ENCODE assay signal across 22 cellular contexts in the genomic region with DNA sequence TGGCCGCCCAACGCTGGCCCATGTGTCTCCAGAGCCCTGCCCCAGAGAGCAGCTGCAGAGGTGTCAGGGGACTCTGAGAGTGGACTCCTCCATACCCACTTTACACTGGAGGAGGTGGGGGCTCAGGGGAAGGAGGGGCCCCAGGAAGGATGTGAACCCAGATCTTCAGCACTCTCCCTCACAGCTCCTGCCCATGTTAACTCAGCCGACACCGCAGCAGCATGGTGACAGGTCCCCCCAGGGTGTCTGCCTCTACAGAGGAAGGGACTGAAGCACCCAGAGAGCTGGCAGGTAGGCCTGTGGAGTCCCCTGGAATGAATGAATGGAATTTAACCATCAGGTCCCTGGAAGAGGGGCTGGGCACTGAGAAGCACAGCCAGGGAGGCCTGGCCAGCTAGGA. TPM values are rescaled to one million over a fixed set of nuclear protein-coding genes. Genes with fewer than 3 reads are reported as not detected.
DNase-seq lines count a peak whose midpoint lies in the region; ATAC-seq and TF ChIP-seq lines count a peak whose summit lies in the region.
"Had no signal": no experiment of that assay in that cellular context is flagged by ENCODE, and none has a peak within 500 bp of the region (broad histone marks: within the 10 kb centered on the region; RNA-seq: fewer than 3 reads in every experiment).

No MANE protein-coding gene starts in this region.

- H3K9me3 ChIP-seq in Loucy (ENCODE audit: insufficient read depth, low read depth, low read length): no peaks in the 10 kb centered on the region
- no peaks in the 10 kb centered on the region for H3K9me3 ChIP-seq in spleen
- H3K9me3 ChIP-seq: A549, breast epithelium, MG63, pancreas, right atrium auricular region had no signal

- no peaks in the 10 kb centered on the region for H3K27me3 ChIP-seq in Loucy (ENCODE audit: insufficient read depth, low read length, poor library complexity, severe bottlenecking)
- no peaks in the 10 kb centered on the region for H3K27me3 ChIP-seq in spleen (replicated peaks in 1 of 7)
- H3K27me3 ChIP-seq: breast epithelium, MG63, pancreas, right atrium auricular region, SJCRH30 had no signal

- DNase-seq in activated CD8-positive, alpha-beta memory T cell treated with anti-CD3 and anti-CD28 coated beads, Interleukin-2, amount 10 ng/mL, durations not matched to agents 7 days and 5 days: peak; percentile 74
- no peak for DNase-seq in activated CD8-positive, alpha-beta memory T cell treated with anti-CD3 and anti-CD28 coated beads for 24 hours
- no peak for DNase-seq in activated naive CD8-positive, alpha-beta T cell treated with anti-CD3 and anti-CD28 coated beads, Interleukin-2, amount 50 U/mL, for 24 hours
- no peak for DNase-seq in spleen
- no peak for DNase-seq in AG08395 (ENCODE audit: low spot score)
- DNase-seq in NCI-H345 treated with DMSO at 0.1 percent for 48 hours (lab: John Stamatoyannopoulos, UW; ENCODE audit: unreplicated experiment): no peak
- DNase-seq: cortex of kidney, glutamatergic neuron, GOT3, MG63, NCI-H1417, NCI-H2081 treated with DMSO at 0.1 percent for 48 hours, SJCRH30, substantia nigra had no signal

- intact Hi-C loops in spleen (cut with DNase I; ENCODE audit: low total_unique reads): loop anchor here (10.0 kb wide), 1 partner anchor 50 kb away; no protein-coding TSS in a partner anchor

- H3K27me3 Mint-ChIP-seq in activated CD8-positive, alpha-beta memory T cell treated with anti-CD3 and anti-CD28 coated beads, Interleukin-2, amount 10 ng/mL, durations not matched to agents 7 days and 5 days: no peaks in the 10 kb centered on the region
- H3K27me3 Mint-ChIP-seq in activated naive CD8-positive, alpha-beta T cell treated with anti-CD3 and anti-CD28 coated beads, Interleukin-2, amount 50 U/mL, for 24 hours: no peaks in the 10 kb centered on the region

- H3K27ac Mint-ChIP-seq in activated CD8-positive, alpha-beta memory T cell treated with anti-CD3 and anti-CD28 coated beads, Interleukin-2, amount 10 ng/mL, durations not matched to agents 7 days and 5 days: peak overlapping the region; percentile 82
- H3K27ac Mint-ChIP-seq in activated naive CD8-positive, alpha-beta T cell treated with anti-CD3 and anti-CD28 coated beads, Interleukin-2, amount 50 U/mL, for 24 hours: no peak overlapping the region

- ATAC-seq in activated CD8-positive, alpha-beta memory T cell treated with anti-CD3 and anti-CD28 coated beads, Interleukin-2, amount 10 ng/mL, durations not matched to agents 7 days and 5 days: no peak
- ATAC-seq in activated naive CD8-positive, alpha-beta T cell treated with anti-CD3 and anti-CD28 coated beads, Interleukin-2, amount 50 U/mL, for 24 hours: no peak
- no peak for ATAC-seq in HG02852 (IDR thresholded peaks at IDR 0.05; ENCODE audit: unreplicated experiment)
- ATAC-seq: A549, Panc1, pancreas had no signal

- peak overlapping the region; percentile 86 for H3K4me3 ChIP-seq in Loucy (ENCODE audit: low read length, poor library complexity, severe bottlenecking)
- peak overlapping the region in 6 of 8 donors; percentile 63 to 91 (median 82) for H3K4me3 ChIP-seq in spleen
- H3K4me3 ChIP-seq: A549, breast epithelium, MG63, pancreas, right atrium auricular region, SJCRH30 had no signal

- TF ChIP-seq CTCF in Loucy (conservative IDR thresholded peaks at IDR 0.05; ENCODE audit: low read length): no peak
- TF ChIP-seq CTCF in spleen (IDR thresholded peaks at IDR 0.05 in 8 of 11, conservative IDR thresholded peaks at IDR 0.05 in 3 of 11): no peak

- peak overlapping the region; percentile 94 for H3K9ac ChIP-seq in Loucy (ENCODE audit: low read depth, low read length, poor library complexity, severe bottlenecking)

- peaks cover 50% of the 10 kb centered on the region for H4K20me1 ChIP-seq in Loucy (ENCODE audit: insufficient read depth, low read length, poor library complexity, severe bottlenecking)

- 49 to 80% (median 52%) methylated on average over 2 to 4 of the region's 4 CpGs; no CpG with 5 or more reads in 1 of the 5 donors for WGBS in spleen, 5 donors

- H3K4me2 ChIP-seq in Loucy (ENCODE audit: low read depth, low read length, poor library complexity, severe bottlenecking): peak overlapping the region; percentile 81
- H3K4me2 ChIP-seq: A549 had no signal

- peaks cover 26% of the 10 kb centered on the region for H3K36me3 Mint-ChIP-seq in activated CD8-positive, alpha-beta memory T cell treated with anti-CD3 and anti-CD28 coated beads, Interleukin-2, amount 10 ng/mL, durations not matched to agents 7 days and 5 days
- H3K36me3 Mint-ChIP-seq in activated naive CD8-positive, alpha-beta T cell treated with anti-CD3 and anti-CD28 coated beads, Interleukin-2, amount 50 U/mL, for 24 hours (ENCODE audit: low read depth): peaks cover 39% of the 10 kb centered on the region

- peaks cover 4% of the 10 kb centered on the region; the same call in 1 of the 2 replicates for H3F3A ChIP-seq in Loucy (ENCODE audit: low read depth)

- H3K4me3 Mint-ChIP-seq in activated CD8-positive, alpha-beta memory T cell treated with anti-CD3 and anti-CD28 coated beads, Interleukin-2, amount 10 ng/mL, durations not matched to agents 7 days and 5 days: peak overlapping the region; percentile 84
- H3K4me3 Mint-ChIP-seq in activated naive CD8-positive, alpha-beta T cell treated with anti-CD3 and anti-CD28 coated beads, Interleukin-2, amount 50 U/mL, for 24 hours: peak overlapping the region; percentile 90

- no peaks in the 10 kb centered on the region for H3K36me3 ChIP-seq in Loucy (ENCODE audit: insufficient read depth, low read length)
- peaks cover 0 to 51% (median 9%) of the 10 kb centered on the region in 6 donors for H3K36me3 ChIP-seq in spleen
- H3K36me3 ChIP-seq: breast epithelium, pancreas, right atrium auricular region had no signal

- H2AFZ ChIP-seq in Loucy (ENCODE audit: low read length): no peak overlapping the region

- peak overlapping the region in 6 of 8 donors; percentile 26 to 97 (median 74) for H3K27ac ChIP-seq in spleen
- H3K27ac ChIP-seq: A549, breast epithelium, pancreas, right atrium auricular region, SJCRH30 had no signal

- H3K4me1 ChIP-seq in Loucy (ENCODE audit: insufficient read depth, low read length, poor library complexity, severe bottlenecking) (peaks cover 78% of the 10 kb centered on the region), spleen (peaks cover 71 to 98% (median 96%) of the 10 kb centered on the region in 6 donors)
- H3K4me1 ChIP-seq: A549 had no signal

- no peaks in the 10 kb centered on the region for H3K9me3 Mint-ChIP-seq in activated CD8-positive, alpha-beta memory T cell treated with anti-CD3 and anti-CD28 coated beads, Interleukin-2, amount 10 ng/mL, durations not matched to agents 7 days and 5 days (ENCODE audit: low read depth)
- no peaks in the 10 kb centered on the region for H3K9me3 Mint-ChIP-seq in activated naive CD8-positive, alpha-beta T cell treated with anti-CD3 and anti-CD28 coated beads, Interleukin-2, amount 50 U/mL, for 24 hours
- H3K9me3 Mint-ChIP-seq: activated T-helper 1 cell treated with anti-CD3 and anti-CD28 coated beads, Interleukin-12 subunit alpha, Interleukin-12 subunit beta, Interleukin-2, Interleukin-4 antibody, amounts not matched to agents 30 ng/mL and 10 ng/mL and 1 ng/mL, durations not matched to agents 14 hours and 24 hours and 36 hours had no signal

- no peaks in the 10 kb centered on the region for H3K9me2 ChIP-seq in Loucy (replicated peaks; ENCODE audit: low read depth, low read length)

- H3K79me2 ChIP-seq in Loucy (ENCODE audit: insufficient read depth, low read length): peaks cover 74% of the 10 kb centered on the region

- CTCF ChIA-PET in activated CD8-positive, alpha-beta memory T cell treated with anti-CD3 and anti-CD28 coated beads, Interleukin-2, amount 10 ng/mL, durations not matched to agents 7 days and 5 days (lab: Charles Lee): interaction anchor here (0.5 to 6.1 kb wide), 5 partner anchors 15 to 172 kb away, joined by 3 to 41 read pairs (median 3); no protein-coding TSS in a partner anchor

- TF ChIP-seq POLR2A in spleen (IDR thresholded peaks at IDR 0.05): no peak

- peaks cover 59% of the 10 kb centered on the region for H3K4me1 Mint-ChIP-seq in activated CD8-positive, alpha-beta memory T cell treated with anti-CD3 and anti-CD28 coated beads, Interleukin-2, amount 10 ng/mL, durations not matched to agents 7 days and 5 days
- H3K4me1 Mint-ChIP-seq in activated naive CD8-positive, alpha-beta T cell treated with anti-CD3 and anti-CD28 coated beads, Interleukin-2, amount 50 U/mL, for 24 hours: peaks cover 60% of the 10 kb centered on the region

RNA-seq across cellular contexts. Expression of a gene that starts 21.7 kb away (rescaled TPM):
- total RNA-seq in activated CD8-positive, alpha-beta memory T cell treated with anti-CD3 and anti-CD28 coated beads, Interleukin-2, amount 10 ng/mL, durations not matched to agents 7 days and 5 days: 100 to 1,000 TPM in 1 of 2 experiments, 10 to 100 TPM in 1; 88.0 to 105 TPM
- total RNA-seq in spleen: 100 to 1,000 TPM; 150 to 295 (median 265) TPM
- 100 to 1,000 TPM in 1 of 3 donors, 10 to 100 TPM in 2; 42.0 to 138 (median 43.5) TPM for polyA plus RNA-seq in spleen

RNA-seq across cellular contexts. Expression of a gene that starts 29.0 kb away (rescaled TPM):
- total RNA-seq in activated CD8-positive, alpha-beta memory T cell treated with anti-CD3 and anti-CD28 coated beads, Interleukin-2, amount 10 ng/mL, durations not matched to agents 7 days and 5 days: 100 to 1,000 TPM; 251 to 260 TPM
- 100 to 1,000 TPM; 260 to 348 (median 295) TPM for total RNA-seq in spleen
- polyA plus RNA-seq in spleen: 100 to 1,000 TPM; 175 to 224 (median 194) TPM

RNA-seq across cellular contexts. Expression of a gene that starts 58.5 kb away (rescaled TPM):
- total RNA-seq in activated CD8-positive, alpha-beta memory T cell treated with anti-CD3 and anti-CD28 coated beads, Interleukin-2, amount 10 ng/mL, durations not matched to agents 7 days and 5 days: 10 to 100 TPM; 51.3 to 53.5 TPM
- total RNA-seq in spleen: 10 to 100 TPM; 35.1 to 52.5 (median 50.4) TPM
- polyA plus RNA-seq in spleen: 10 to 100 TPM; 32.7 to 53.5 (median 33.2) TPM
